ENCODE assay signal across 21 cellular contexts in the genomic region with DNA sequence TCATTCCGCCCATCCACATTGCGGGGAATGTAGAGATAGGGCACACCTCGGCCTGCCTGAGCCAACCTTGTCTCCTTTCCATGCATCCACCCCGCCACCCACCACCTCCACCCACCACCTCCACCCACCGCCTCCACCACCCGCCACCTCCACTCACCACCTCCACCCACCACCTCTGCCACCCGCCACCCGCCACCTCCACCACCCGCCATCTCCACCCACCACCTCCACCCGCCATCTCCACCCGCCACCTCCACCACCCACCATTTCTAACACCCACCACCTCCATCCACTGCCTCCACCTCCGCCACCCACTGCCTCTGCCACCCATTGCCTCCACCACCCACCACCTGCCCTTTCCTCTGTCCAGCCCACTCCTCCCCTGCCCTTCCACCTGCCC.
DNase-seq lines count a peak whose midpoint lies in the region; ATAC-seq, FAIRE-seq and TF ChIP-seq lines count a peak whose summit lies in the region.
"Had no signal": no experiment of that assay in that cellular context is flagged by ENCODE, and none has a peak within 500 bp of the region (broad histone marks: within the 10 kb centered on the region; RNA-seq: fewer than 3 reads in every experiment).

No MANE protein-coding gene starts in this region.

- DNase-seq in activated effector memory CD4-positive, alpha-beta T cell treated with anti-CD3 and anti-CD28 coated beads, Interleukin-2, amount 50 U/mL, for 16 hours, result peak; percentile 45
- no peak for DNase-seq in activated effector memory CD4-positive, alpha-beta T cell treated with Interleukin-2 at 50 U/mL for 16 hours
- DNase-seq in H7 (peak; percentile 33), keratinocyte (ENCODE audit: low read depth, low spot score) (no peak), ovary (peak in 3 of 5 donors; percentile 18 to 31 (median 28)), A172 (ENCODE audit: low spot score) (no peak)
- DNase-seq: 8988T; CD4-positive, CD25-positive, alpha-beta regulatory T cell; COR-L47; DMS 273 treated with DMSO at 0.1 percent for 48 hours; NCI-H2081; NCI-H446 treated with DMSO at 0.1 percent for 48 hours; NCI-H748 treated with DMSO at 0.1 percent for 48 hours; NK-92 treated with Interleukin-12 subunit alpha and Interleukin-12 subunit beta, amount 100 ng/mL, for 24 hours; SHP77 had no signal

- H2AFZ ChIP-seq in keratinocyte (ENCODE audit: control insufficient read depth, low read length), result peak overlapping the region; percentile 54
- H2AFZ ChIP-seq: GM23338 had no signal

- ATAC-seq in HG02840 (IDR thresholded peaks at IDR 0.05; ENCODE audit: low FRiP score, unreplicated experiment) (no peak), HG02678 (IDR thresholded peaks at IDR 0.05; ENCODE audit: unreplicated experiment) (no peak)
- ATAC-seq: HCT116 had no signal

- H4K20me1 ChIP-seq in keratinocyte (ENCODE audit: control insufficient read depth, extremely low read depth, insufficient read depth, low read length), result no peaks in the 10 kb centered on the region

- H3K9me3 ChIP-seq in keratinocyte (ENCODE audit: control insufficient read depth, low read depth, low read length), result no peaks in the 10 kb centered on the region
- H3K9me3 ChIP-seq in ovary, result no peaks in the 10 kb centered on the region
- H3K9me3 ChIP-seq: BE2C had no signal

- H3K27ac ChIP-seq in keratinocyte (ENCODE audit: control insufficient read depth, insufficient read depth, low read length), result no peak overlapping the region
- peak overlapping the region in 1 of 2 donors; percentile 44 for H3K27ac ChIP-seq in ovary

- no peak for TF ChIP-seq POLR2A in ovary (IDR thresholded peaks at IDR 0.05)

- H3K9me1 ChIP-seq in keratinocyte (ENCODE audit: control insufficient read depth, extremely low read depth, insufficient read depth, low read length), result peaks cover 2% of the 10 kb centered on the region

- no peak for TF ChIP-seq EP300 in ovary (IDR thresholded peaks at IDR 0.05)

- H3K36me3 ChIP-seq in H7 (replicated peaks; ENCODE audit: control insufficient read depth, insufficient read depth, low read length) (no peaks in the 10 kb centered on the region), keratinocyte (ENCODE audit: control insufficient read depth in 2 of 2, extremely low read depth in 1 of 2, insufficient read depth in 2 of 2, low read length in 2 of 2) (no peaks in the 10 kb centered on the region), ovary (no peaks in the 10 kb centered on the region)
- H3K36me3 ChIP-seq: BE2C had no signal

- no peak overlapping the region for H3K4me3 ChIP-seq in H7 (ENCODE audit: insufficient read depth, low read depth, low read length)
- H3K4me3 ChIP-seq in keratinocyte (ENCODE audit: control insufficient read depth in 2 of 3, extremely low read depth in 1 of 3, insufficient read depth in 2 of 3, low read depth in 1 of 3, low read length in 3 of 3), result peak overlapping the region in 1 of 3 experiments; percentile 12
- no peak overlapping the region for H3K4me3 ChIP-seq in ovary
- H3K4me3 ChIP-seq: GM23338 had no signal

- H3K4me2 ChIP-seq in keratinocyte (ENCODE audit: control insufficient read depth, extremely low read depth, insufficient read depth, low read depth, low read length), result peak overlapping the region; percentile 56
- H3K4me2 ChIP-seq: GM23338 had no signal

- H3K4me1 ChIP-seq in keratinocyte (ENCODE audit: control insufficient read depth, extremely low read depth, insufficient read depth, low read length), result peaks cover 18% of the 10 kb centered on the region
- H3K4me1 ChIP-seq in ovary (ENCODE audit: insufficient read depth), result peaks cover 20% of the 10 kb centered on the region
- H3K4me1 ChIP-seq: BE2C had no signal

- 89 to 95% (median 91%) methylated on average over 12 of the region's 12 CpGs for WGBS in ovary, 3 donors

- no peak overlapping the region for H3K9ac ChIP-seq in keratinocyte (ENCODE audit: control insufficient read depth, extremely low read depth, insufficient read depth, low read length)

- intact Hi-C loops in ovary (cut with DNase I), result loop anchor here in 1 of 4 donors (10.0 kb wide), 1 partner anchor 47 kb away; no protein-coding TSS in a partner anchor

- no peak for TF ChIP-seq CTCF in keratinocyte (optimal IDR thresholded peaks at IDR 0.05 in 1 of 3, IDR thresholded peaks at IDR 0.05 in 1 of 3, conservative IDR thresholded peaks at IDR 0.05 in 1 of 3; ENCODE audit: extremely low read depth in 1 of 3, insufficient read depth in 2 of 3, low read length in 3 of 3)
- no peak for TF ChIP-seq CTCF in ovary (IDR thresholded peaks at IDR 0.05)

- dilution Hi-C loops in keratinocyte (cut with MboI; ENCODE audit: extremely low pct_ligation_motif_present, low sequenced_read_pairs), result no loop called here

- no peaks in the 10 kb centered on the region for H3K79me2 ChIP-seq in keratinocyte (ENCODE audit: control insufficient read depth, insufficient read depth, low read length)

- peaks cover 6% of the 10 kb centered on the region; the same call in 1 of the 2 replicates for H3K27me3 ChIP-seq in H7 (ENCODE audit: control insufficient read depth, insufficient read depth, low read length)
- H3K27me3 ChIP-seq in keratinocyte (ENCODE audit: control insufficient read depth, extremely low read depth, insufficient read depth, low read length), result no peaks in the 10 kb centered on the region
- H3K27me3 ChIP-seq in ovary, result no peaks in the 10 kb centered on the region
- H3K27me3 ChIP-seq: BE2C had no signal

- FAIRE-seq in keratinocyte (lab: Jason Lieb, UNC), result no peak
- FAIRE-seq: G401.6 had no signal

Comparison
In these comparisons a context has a peak if more than half of its experiments do, and no peak if none do; other contexts are left out.
1. DNase-seq: peak in activated effector memory CD4-positive, alpha-beta T cell treated with anti-CD3 and anti-CD28 coated beads, Interleukin-2, amount 50 U/mL, for 16 hours (single experiment), H7 (single experiment) and ovary (3 of 5); none in activated effector memory CD4-positive, alpha-beta T cell treated with Interleukin-2 at 50 U/mL for 16 hours (single experiment), keratinocyte (single experiment) and A172 (single experiment).